ENCODE assay signal across 13 cellular contexts in genomic region chr4:48739560-48740019, GRCh38. TPM values are rescaled to one million over a fixed set of nuclear protein-coding genes. Genes with fewer than 3 reads are reported as not detected.
DNase-seq lines count a peak whose midpoint lies in the region; ATAC-seq and TF ChIP-seq lines count a peak whose summit lies in the region.
"Had no signal": no experiment of that assay in that cellular context is flagged by ENCODE, and none has a peak within 500 bp of the region (broad histone marks: within the 10 kb centered on the region; RNA-seq: fewer than 3 reads in every experiment).

No MANE protein-coding gene starts in this region.

- peaks cover 2 to 16% of the 10 kb centered on the region in 2 donors for H3K36me3 Mint-ChIP-seq in stimulated activated naive B cell treated with anti-CD40 and anti-IgM and Interleukin-4, amounts not matched to agents 10 μg/mL and 1 μg/mL and 100 μg/mL, for 72 hours

- ATAC-seq in GM18861 (IDR thresholded peaks at IDR 0.05; ENCODE audit: unreplicated experiment): peak; percentile 70
- peak; percentile 51 for ATAC-seq in GM21723 (IDR thresholded peaks at IDR 0.05; ENCODE audit: unreplicated experiment)
- peak; percentile 65 for ATAC-seq in HG03571 (IDR thresholded peaks at IDR 0.05; ENCODE audit: unreplicated experiment)
- no peak for ATAC-seq in stimulated activated naive B cell treated with anti-CD40 and anti-IgM and Interleukin-4, amounts not matched to agents 10 μg/mL and 1 μg/mL and 100 μg/mL, for 72 hours (replicated peaks)
- ATAC-seq: gastrocnemius medialis had no signal

- 68% methylated on average over 3 of the region's 3 CpGs for WGBS in suprapubic skin

- no peak for TF ChIP-seq CTCF in suprapubic skin (IDR thresholded peaks at IDR 0.05)

- no peak overlapping the region for H3K4me3 ChIP-seq in suprapubic skin
- H3K4me3 ChIP-seq: cardiac muscle cell, gastrocnemius medialis had no signal

- H3K27ac Mint-ChIP-seq in stimulated activated naive B cell treated with anti-CD40 and anti-IgM and Interleukin-4, amounts not matched to agents 10 μg/mL and 1 μg/mL and 100 μg/mL, for 72 hours: no peak overlapping the region
- H3K27ac Mint-ChIP-seq: mesothelial cell of epicardium had no signal

- TF ChIP-seq POLR2A in suprapubic skin (IDR thresholded peaks at IDR 0.05): no peak

- peaks cover 21 to 71% of the 10 kb centered on the region in 2 donors for H3K4me1 Mint-ChIP-seq in stimulated activated naive B cell treated with anti-CD40 and anti-IgM and Interleukin-4, amounts not matched to agents 10 μg/mL and 1 μg/mL and 100 μg/mL, for 72 hours
- H3K4me1 Mint-ChIP-seq: mesothelial cell of epicardium had no signal

- no peak overlapping the region for H3K27ac ChIP-seq in suprapubic skin
- H3K27ac ChIP-seq: cardiac muscle cell, gastrocnemius medialis had no signal

- H3K4me1 ChIP-seq in suprapubic skin: peaks cover 7% of the 10 kb centered on the region

- no peaks in the 10 kb centered on the region for H3K27me3 Mint-ChIP-seq in stimulated activated naive B cell treated with anti-CD40 and anti-IgM and Interleukin-4, amounts not matched to agents 10 μg/mL and 1 μg/mL and 100 μg/mL, for 72 hours

- no peaks in the 10 kb centered on the region for H3K9me3 ChIP-seq in suprapubic skin
- H3K9me3 ChIP-seq: gastrocnemius medialis had no signal

- H3K4me3 Mint-ChIP-seq in stimulated activated naive B cell treated with anti-CD40 and anti-IgM and Interleukin-4, amounts not matched to agents 10 μg/mL and 1 μg/mL and 100 μg/mL, for 72 hours: no peak overlapping the region
- H3K4me3 Mint-ChIP-seq: mesothelial cell of epicardium had no signal

- TF ChIP-seq EP300 in suprapubic skin (IDR thresholded peaks at IDR 0.05): no peak

- DNase-seq in glomerular visceral epithelial cell (ENCODE audit: extremely low spot score) (peak; percentile 74), SHP77 treated with DMSO at 0.1 percent for 48 hours (lab: John Stamatoyannopoulos, UW) (no peak), COLO668 (lab: John Stamatoyannopoulos, UW; ENCODE audit: unreplicated experiment) (no peak), suprapubic skin (ENCODE audit: low spot score in 2 of 2) (no peak)
- DNase-seq in stimulated activated naive B cell treated with anti-CD40 and anti-IgM and Interleukin-4, amounts not matched to agents 10 μg/mL and 1 μg/mL and 100 μg/mL, for 72 hours: no peak
- DNase-seq: activated CD4-positive, alpha-beta T cell treated with anti-CD3 and anti-CD28 coated beads, Interleukin-2, amount 50 U/mL, for 4 hours; DMS153; gastrocnemius medialis had no signal

- peaks cover 4 to 6% of the 10 kb centered on the region in 2 donors for H3K9me3 Mint-ChIP-seq in stimulated activated naive B cell treated with anti-CD40 and anti-IgM and Interleukin-4, amounts not matched to agents 10 μg/mL and 1 μg/mL and 100 μg/mL, for 72 hours

- H3K36me3 ChIP-seq in suprapubic skin: no peaks in the 10 kb centered on the region
- H3K36me3 ChIP-seq: cardiac muscle cell, gastrocnemius medialis had no signal

- no peaks in the 10 kb centered on the region for H3K27me3 ChIP-seq in suprapubic skin
- H3K27me3 ChIP-seq: cardiac muscle cell, gastrocnemius medialis had no signal

RNA-seq across cellular contexts. Expression of gene FRYL, which starts 40.5 kb away (rescaled TPM):
- 100 to 1,000 TPM in 1 of 4 donors, 10 to 100 TPM in 3; 48.4 to 168 (median 73.5) TPM for total RNA-seq in suprapubic skin

Comparison
In these comparisons a context has a peak if more than half of its experiments do, and no peak if none do; other contexts are left out.
1. ATAC-seq: peak in GM18861 (single experiment), GM21723 (single experiment) and HG03571 (single experiment); none in stimulated activated naive B cell treated with anti-CD40 and anti-IgM and Interleukin-4, amounts not matched to agents 10 μg/mL and 1 μg/mL and 100 μg/mL, for 72 hours (0 of 2).